Comparison of ENCODE assay signal across 1 cellular context in the genomic region with DNA sequence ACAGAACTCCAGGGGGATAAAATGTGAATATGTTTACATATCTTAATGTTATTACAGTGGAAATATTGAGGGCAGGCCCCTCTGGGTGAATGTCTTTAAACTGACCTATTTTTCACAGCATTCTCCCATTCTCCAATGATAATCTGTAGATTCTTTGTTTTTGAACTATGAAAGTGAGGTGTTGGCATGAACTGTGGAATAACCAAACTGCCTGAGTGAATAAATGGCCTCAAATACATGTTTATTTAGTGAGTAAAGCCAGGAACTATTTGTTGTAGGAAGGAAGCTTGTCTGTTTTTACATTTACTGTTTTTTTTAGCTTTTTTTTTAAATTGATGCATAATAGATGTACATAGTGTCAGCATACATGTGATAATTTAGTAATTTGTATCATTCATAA.
TF ChIP-seq lines count a peak whose summit lies in the region.

No MANE protein-coding gene starts in this region.

TF ChIP-seq in HepG2, 621 proteins besides CTCF, POLR2A, EP300 and RAD21:
- TF ChIP-seq NR2F6 (IDR thresholded peaks at IDR 0.05) (no peak), NR2F6 (CRISPR knock-in tag; IDR thresholded peaks at IDR 0.05) (no peak), FOXK2 (IDR thresholded peaks at IDR 0.05) (no peak), SNAI1 (CRISPR knock-in tag; IDR thresholded peaks at IDR 0.05; ENCODE audit: borderline replicate concordance) (no peak), ZMYM2 (CRISPR knock-in tag; IDR thresholded peaks at IDR 0.05) (no peak), ZC3H4 (CRISPR knock-in tag; IDR thresholded peaks at IDR 0.05; ENCODE audit: borderline replicate concordance) (no peak), ZNF761 (CRISPR knock-in tag; conservative IDR thresholded peaks at IDR 0.05) (no peak), JUND (CRISPR knock-in tag; IDR thresholded peaks at IDR 0.05) (no peak), RFX5 (IDR thresholded peaks at IDR 0.05; ENCODE audit: low read depth, low read length) (no peak), SOX6 (IDR thresholded peaks at IDR 0.05) (no peak), SOX6 (CRISPR knock-in tag; IDR thresholded peaks at IDR 0.05) (no peak)
- TF ChIP-seq, protein P1, sequence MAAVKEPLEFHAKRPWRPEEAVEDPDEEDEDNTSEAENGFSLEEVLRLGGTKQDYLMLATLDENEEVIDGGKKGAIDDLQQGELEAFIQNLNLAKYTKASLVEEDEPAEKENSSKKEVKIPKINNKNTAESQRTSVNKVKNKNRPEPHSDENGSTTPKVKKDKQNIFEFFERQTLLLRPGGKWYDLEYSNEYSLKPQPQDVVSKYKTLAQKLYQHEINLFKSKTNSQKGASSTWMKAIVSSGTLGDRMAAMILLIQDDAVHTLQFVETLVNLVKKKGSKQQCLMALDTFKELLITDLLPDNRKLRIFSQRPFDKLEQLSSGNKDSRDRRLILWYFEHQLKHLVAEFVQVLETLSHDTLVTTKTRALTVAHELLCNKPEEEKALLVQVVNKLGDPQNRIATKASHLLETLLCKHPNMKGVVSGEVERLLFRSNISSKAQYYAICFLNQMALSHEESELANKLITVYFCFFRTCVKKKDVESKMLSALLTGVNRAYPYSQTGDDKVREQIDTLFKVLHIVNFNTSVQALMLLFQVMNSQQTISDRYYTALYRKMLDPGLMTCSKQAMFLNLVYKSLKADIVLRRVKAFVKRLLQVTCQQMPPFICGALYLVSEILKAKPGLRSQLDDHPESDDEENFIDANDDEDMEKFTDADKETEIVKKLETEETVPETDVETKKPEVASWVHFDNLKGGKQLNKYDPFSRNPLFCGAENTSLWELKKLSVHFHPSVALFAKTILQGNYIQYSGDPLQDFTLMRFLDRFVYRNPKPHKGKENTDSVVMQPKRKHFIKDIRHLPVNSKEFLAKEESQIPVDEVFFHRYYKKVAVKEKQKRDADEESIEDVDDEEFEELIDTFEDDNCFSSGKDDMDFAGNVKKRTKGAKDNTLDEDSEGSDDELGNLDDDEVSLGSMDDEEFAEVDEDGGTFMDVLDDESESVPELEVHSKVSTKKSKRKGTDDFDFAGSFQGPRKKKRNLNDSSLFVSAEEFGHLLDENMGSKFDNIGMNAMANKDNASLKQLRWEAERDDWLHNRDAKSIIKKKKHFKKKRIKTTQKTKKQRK (IDR thresholded peaks at IDR 0.05; ENCODE audit: low read length): no peak
- TF ChIP-seq, protein P2, sequence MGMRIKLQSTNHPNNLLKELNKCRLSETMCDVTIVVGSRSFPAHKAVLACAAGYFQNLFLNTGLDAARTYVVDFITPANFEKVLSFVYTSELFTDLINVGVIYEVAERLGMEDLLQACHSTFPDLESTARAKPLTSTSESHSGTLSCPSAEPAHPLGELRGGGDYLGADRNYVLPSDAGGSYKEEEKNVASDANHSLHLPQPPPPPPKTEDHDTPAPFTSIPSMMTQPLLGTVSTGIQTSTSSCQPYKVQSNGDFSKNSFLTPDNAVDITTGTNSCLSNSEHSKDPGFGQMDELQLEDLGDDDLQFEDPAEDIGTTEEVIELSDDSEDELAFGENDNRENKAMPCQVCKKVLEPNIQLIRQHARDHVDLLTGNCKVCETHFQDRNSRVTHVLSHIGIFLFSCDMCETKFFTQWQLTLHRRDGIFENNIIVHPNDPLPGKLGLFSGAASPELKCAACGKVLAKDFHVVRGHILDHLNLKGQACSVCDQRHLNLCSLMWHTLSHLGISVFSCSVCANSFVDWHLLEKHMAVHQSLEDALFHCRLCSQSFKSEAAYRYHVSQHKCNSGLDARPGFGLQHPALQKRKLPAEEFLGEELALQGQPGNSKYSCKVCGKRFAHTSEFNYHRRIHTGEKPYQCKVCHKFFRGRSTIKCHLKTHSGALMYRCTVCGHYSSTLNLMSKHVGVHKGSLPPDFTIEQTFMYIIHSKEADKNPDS (CRISPR knock-in tag; IDR thresholded peaks at IDR 0.05): no peak
